In the genomic region with DNA sequence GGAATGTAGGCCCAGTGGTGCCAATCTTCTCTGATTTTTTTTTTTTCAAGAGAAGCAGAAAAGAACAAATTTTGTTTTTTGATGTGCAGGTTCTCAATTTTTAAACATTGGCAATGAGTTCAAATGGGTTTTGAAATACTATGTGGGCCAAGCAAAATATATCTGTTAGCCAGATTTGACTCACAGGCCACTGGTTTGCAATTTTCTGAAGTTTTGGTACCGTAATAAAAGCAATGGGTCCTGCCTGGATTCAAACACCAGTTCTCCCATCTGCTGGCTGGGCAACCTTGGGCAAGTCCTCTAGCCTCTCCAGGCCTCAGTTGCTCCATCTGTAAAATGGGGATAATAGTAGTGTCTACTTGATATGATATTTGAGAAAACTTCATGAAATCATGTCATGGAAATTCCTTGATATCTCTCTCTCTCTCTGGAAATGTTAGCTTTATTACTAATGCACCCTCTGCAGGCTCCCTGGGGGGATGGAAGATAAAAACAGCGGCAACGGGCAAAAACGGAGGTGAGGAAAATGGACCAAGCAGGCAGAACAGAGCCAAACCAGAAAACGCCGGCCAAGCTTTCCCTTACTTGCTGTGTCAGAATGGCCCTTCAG, we compare ENCODE assay signal across 23 cellular contexts.
"Had no signal": no experiment of that assay in that cellular context is flagged by ENCODE, and none has a peak within 500 bp of the region (broad histone marks: within the 10 kb centered on the region; RNA-seq: fewer than 3 reads in every experiment).

No MANE protein-coding gene starts in this region.

- H3K27ac ChIP-seq: body of pancreas, neutrophil, parathyroid adenoma, SK-N-MC had no signal

- H3K36me3 ChIP-seq: neutrophil had no signal

- H3K9me3 ChIP-seq: body of pancreas, neutrophil had no signal

- H3K9ac ChIP-seq: parathyroid adenoma had no signal

- H3K4me3 ChIP-seq: body of pancreas, SK-N-MC had no signal

- H3K9me3 Mint-ChIP-seq: activated CD4-positive, alpha-beta memory T cell treated with anti-CD3 and anti-CD28 coated beads for 36 hours; activated naive CD8-positive, alpha-beta T cell treated with anti-CD3 and anti-CD28 coated beads, Interleukin-2, amount 10 ng/mL, durations not matched to agents 7 days and 5 days; dendritic cell treated with granulocyte-macrophage colony-stimulating factor and Interleukin-4, amounts not matched to agents 40 ng/mL and 50 ng/mL, for 4 days; mesothelial cell of epicardium; natural killer cell treated with Interleukin-12 subunit alpha and Interleukin-12 subunit beta and Interleukin-15 and Interleukin-18, amount 100 ng/mL, for 72 hours; type B pancreatic cell; WTC11 had no signal

- FAIRE-seq: keratinocyte had no signal

- H3K4me3 Mint-ChIP-seq: activated CD4-positive, alpha-beta memory T cell treated with anti-CD3 and anti-CD28 coated beads for 36 hours; activated CD4-positive, alpha-beta T cell treated with anti-CD3 and anti-CD28 coated beads for 36 hours; activated naive CD8-positive, alpha-beta T cell treated with anti-CD3 and anti-CD28 coated beads, Interleukin-2, amount 10 ng/mL, durations not matched to agents 7 days and 5 days; dendritic cell treated with granulocyte-macrophage colony-stimulating factor and Interleukin-4, amounts not matched to agents 40 ng/mL and 50 ng/mL, for 4 days; mesothelial cell of epicardium; natural killer cell treated with Interleukin-12 subunit alpha and Interleukin-12 subunit beta and Interleukin-15 and Interleukin-18, amount 100 ng/mL, for 72 hours; type B pancreatic cell; WTC11 had no signal

- H3K4me1 ChIP-seq: body of pancreas, parathyroid adenoma had no signal

- H3K27me3 ChIP-seq: body of pancreas, neutrophil had no signal

- H3K27ac Mint-ChIP-seq: activated CD4-positive, alpha-beta memory T cell treated with anti-CD3 and anti-CD28 coated beads for 36 hours; activated CD4-positive, alpha-beta T cell treated with anti-CD3 and anti-CD28 coated beads for 36 hours; activated naive CD8-positive, alpha-beta T cell treated with anti-CD3 and anti-CD28 coated beads, Interleukin-2, amount 10 ng/mL, durations not matched to agents 7 days and 5 days; dendritic cell treated with granulocyte-macrophage colony-stimulating factor and Interleukin-4, amounts not matched to agents 40 ng/mL and 50 ng/mL, for 4 days; mesothelial cell of epicardium; natural killer cell treated with Interleukin-12 subunit alpha and Interleukin-12 subunit beta and Interleukin-15 and Interleukin-18, amount 100 ng/mL, for 72 hours; type B pancreatic cell; WTC11 had no signal

- H3K36me3 Mint-ChIP-seq: activated CD4-positive, alpha-beta memory T cell treated with anti-CD3 and anti-CD28 coated beads for 36 hours; activated naive CD8-positive, alpha-beta T cell treated with anti-CD3 and anti-CD28 coated beads, Interleukin-2, amount 10 ng/mL, durations not matched to agents 7 days and 5 days; mesothelial cell of epicardium; natural killer cell treated with Interleukin-12 subunit alpha and Interleukin-12 subunit beta and Interleukin-15 and Interleukin-18, amount 100 ng/mL, for 72 hours; WTC11 had no signal

- H2AFZ ChIP-seq: parathyroid adenoma had no signal

- H3K79me2 ChIP-seq: parathyroid adenoma had no signal

- H3K27me3 Mint-ChIP-seq: activated CD4-positive, alpha-beta memory T cell treated with anti-CD3 and anti-CD28 coated beads for 36 hours; activated CD4-positive, alpha-beta T cell treated with anti-CD3 and anti-CD28 coated beads for 36 hours; activated naive CD8-positive, alpha-beta T cell treated with anti-CD3 and anti-CD28 coated beads, Interleukin-2, amount 10 ng/mL, durations not matched to agents 7 days and 5 days; dendritic cell treated with granulocyte-macrophage colony-stimulating factor and Interleukin-4, amounts not matched to agents 40 ng/mL and 50 ng/mL, for 4 days; natural killer cell treated with Interleukin-12 subunit alpha and Interleukin-12 subunit beta and Interleukin-15 and Interleukin-18, amount 100 ng/mL, for 72 hours; type B pancreatic cell had no signal

- H3K4me1 Mint-ChIP-seq: activated CD4-positive, alpha-beta T cell treated with anti-CD3 and anti-CD28 coated beads for 36 hours; activated naive CD8-positive, alpha-beta T cell treated with anti-CD3 and anti-CD28 coated beads, Interleukin-2, amount 10 ng/mL, durations not matched to agents 7 days and 5 days had no signal

- ATAC-seq: activated CD4-positive, alpha-beta T cell treated with anti-CD3 and anti-CD28 coated beads for 36 hours; body of pancreas; esophagus mucosa; natural killer cell treated with Interleukin-12 subunit alpha and Interleukin-12 subunit beta and Interleukin-15 and Interleukin-18, amount 100 ng/mL, for 72 hours; WTC11 had no signal

- DNase-seq: activated CD4-positive, alpha-beta memory T cell treated with anti-CD3 and anti-CD28 coated beads for 36 hours; activated CD4-positive, alpha-beta T cell treated with anti-CD3 and anti-CD28 coated beads for 36 hours; activated naive CD8-positive, alpha-beta T cell treated with anti-CD3 and anti-CD28 coated beads, Interleukin-2, amount 10 ng/mL, durations not matched to agents 7 days and 5 days; amygdala; body of pancreas; cerebellar nuclear complex; effector CD8-positive, alpha-beta T cell; foreskin melanocyte; hypothalamus; stimulated activated CD4-positive, alpha-beta T cell treated with anti-CD3 and anti-CD28 coated beads, Interleukin-12 subunit alpha, Interleukin-12 subunit beta, amount 100 ng/mL, for 4 hours; stimulated activated CD4-positive, alpha-beta T cell treated with anti-CD3 and anti-CD28 coated beads, Interleukin-1b, Interleukin-23, amount 100 ng/mL, for 48 hours; stimulated activated CD8-positive, alpha-beta memory T cell treated with anti-CD3 and anti-CD28 coated beads, Interleukin-4, amount 100 ng/mL, for 48 hours; stimulated activated naive CD4-positive, alpha-beta T cell had no signal
